ENCODE assay signal across 1 cellular context in the genomic region with DNA sequence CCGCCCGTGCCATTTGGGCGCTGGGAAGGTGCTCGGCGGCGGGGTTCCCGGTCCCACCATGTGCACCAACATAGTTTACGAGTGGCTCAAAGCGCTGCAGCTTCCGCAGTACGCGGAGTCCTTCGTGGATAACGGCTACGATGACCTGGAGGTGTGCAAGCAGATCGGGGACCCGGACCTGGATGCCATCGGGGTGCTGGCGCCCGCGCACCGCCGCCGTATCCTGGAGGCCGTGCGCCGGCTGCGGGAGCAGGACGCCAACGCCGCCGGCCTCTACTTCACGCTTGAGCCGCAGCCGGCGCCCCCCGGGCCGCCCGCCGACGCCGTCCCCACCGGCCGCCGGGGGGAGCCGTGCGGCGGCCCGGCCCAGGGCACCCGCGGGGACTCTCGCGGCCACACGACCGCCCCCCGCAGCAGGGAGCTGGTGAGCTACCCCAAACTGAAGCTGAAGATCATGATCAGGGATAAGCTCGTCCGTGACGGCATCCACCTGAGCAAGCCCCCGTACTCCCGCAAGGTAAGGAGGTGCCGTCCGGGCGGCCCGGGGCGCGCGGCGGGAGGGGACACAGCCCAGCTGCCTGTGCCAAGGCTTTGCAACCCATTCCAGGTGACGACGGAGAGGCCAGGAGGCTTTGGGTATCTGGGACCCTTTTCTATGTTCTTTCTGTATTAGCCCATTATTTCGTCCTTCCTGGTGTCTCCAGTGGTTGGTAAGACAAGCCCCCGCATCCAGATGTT.
TF ChIP-seq lines count a peak whose summit lies in the region.

No MANE protein-coding gene starts in this region.

TF ChIP-seq in SK-N-SH treated with all-trans-retinoic acid at 6 μM for 48 hours, 23 proteins besides CTCF, POLR2A, EP300 and RAD21 (continued from another document):
- TF ChIP-seq, protein P1, sequence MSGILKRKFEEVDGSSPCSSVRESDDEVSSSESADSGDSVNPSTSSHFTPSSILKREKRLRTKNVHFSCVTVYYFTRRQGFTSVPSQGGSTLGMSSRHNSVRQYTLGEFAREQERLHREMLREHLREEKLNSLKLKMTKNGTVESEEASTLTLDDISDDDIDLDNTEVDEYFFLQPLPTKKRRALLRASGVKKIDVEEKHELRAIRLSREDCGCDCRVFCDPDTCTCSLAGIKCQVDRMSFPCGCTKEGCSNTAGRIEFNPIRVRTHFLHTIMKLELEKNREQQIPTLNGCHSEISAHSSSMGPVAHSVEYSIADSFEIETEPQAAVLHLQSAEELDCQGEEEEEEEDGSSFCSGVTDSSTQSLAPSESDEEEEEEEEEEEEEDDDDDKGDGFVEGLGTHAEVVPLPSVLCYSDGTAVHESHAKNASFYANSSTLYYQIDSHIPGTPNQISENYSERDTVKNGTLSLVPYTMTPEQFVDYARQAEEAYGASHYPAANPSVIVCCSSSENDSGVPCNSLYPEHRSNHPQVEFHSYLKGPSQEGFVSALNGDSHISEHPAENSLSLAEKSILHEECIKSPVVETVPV (CRISPR knock-in tag; IDR thresholded peaks at IDR 0.05) = no peak
- no peak for TF ChIP-seq ZNF8 (CRISPR knock-in tag; IDR thresholded peaks at IDR 0.05)
- no peak for TF ChIP-seq PPARA (CRISPR knock-in tag; IDR thresholded peaks at IDR 0.05; ENCODE audit: borderline replicate concordance)
